ENCODE assay signal across 8 cellular contexts in the genomic region with DNA sequence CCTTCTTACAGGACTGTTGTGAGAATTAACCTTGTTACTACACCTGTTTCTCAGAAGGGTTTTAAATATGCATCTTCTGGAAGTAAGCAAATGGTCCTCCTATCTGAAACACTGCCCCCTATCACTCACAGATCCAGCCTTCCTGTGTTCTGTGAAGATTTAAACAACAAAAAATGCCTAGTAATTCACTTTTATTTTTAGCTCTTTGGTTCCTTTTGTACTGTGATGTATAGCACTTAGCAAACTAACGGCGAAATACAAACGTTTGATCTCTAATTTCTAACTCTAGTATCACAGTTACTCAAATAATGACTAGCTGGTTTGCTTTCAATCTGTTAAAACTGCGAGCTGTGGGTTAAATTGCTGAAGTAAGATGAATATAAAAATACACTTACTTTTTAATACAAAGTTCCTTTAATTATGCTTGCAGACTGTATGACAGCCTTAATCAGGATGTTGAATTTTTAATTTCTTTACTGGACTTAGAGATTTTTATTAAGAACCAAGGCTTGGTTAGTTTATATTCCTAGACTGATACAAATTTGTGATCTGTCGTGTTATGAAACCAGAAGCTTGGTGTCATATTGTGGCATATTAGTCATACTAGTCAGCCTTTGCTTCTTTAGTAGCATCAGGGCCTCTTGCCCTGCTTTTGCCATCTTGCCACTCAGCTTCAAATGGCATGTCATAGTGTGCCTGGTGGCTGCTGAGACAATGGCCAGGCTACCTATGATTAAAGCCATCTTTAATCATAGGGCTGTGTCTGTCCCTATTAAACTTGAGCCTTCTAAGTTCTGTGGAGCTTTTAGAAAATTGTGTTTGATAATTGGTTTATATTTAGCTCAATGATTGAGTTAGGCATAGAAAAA. TPM values are rescaled to one million over a fixed set of nuclear protein-coding genes. Genes with fewer than 3 reads are reported as not detected.
DNase-seq lines count a peak whose midpoint lies in the region; ATAC-seq, FAIRE-seq and TF ChIP-seq lines count a peak whose summit lies in the region.

No MANE protein-coding gene starts in this region.

- H3K27me3 ChIP-seq in pancreas: no peaks in the 10 kb centered on the region

- CTCF ChIA-PET in OCI-LY7 (lab: Charles Lee; ENCODE audit: unreplicated experiment): interaction anchor here (0.7 kb wide), 1 partner anchor 8 kb away, joined by 3 read pairs; no protein-coding TSS in a partner anchor

- no peak for FAIRE-seq in pancreas (lab: Jason Lieb, UNC)

- H3K4me1 ChIP-seq in OCI-LY7 (ENCODE audit: insufficient read depth, low read length, poor library complexity, severe bottlenecking) (peaks cover 24% of the 10 kb centered on the region), pancreas (peaks cover 16 to 39% (median 29%) of the 10 kb centered on the region in 3 donors)

- H2AFZ ChIP-seq in OCI-LY7 (ENCODE audit: low read length): no peak overlapping the region

- H3K36me3 ChIP-seq in OCI-LY7 (ENCODE audit: insufficient read depth, low read length) (peaks cover 74% of the 10 kb centered on the region), pancreas (peaks cover 0 to 2% (median 0%) of the 10 kb centered on the region in 3 donors)

- H4K20me1 ChIP-seq in OCI-LY7 (ENCODE audit: insufficient read depth, low read length): peaks cover 21% of the 10 kb centered on the region; the same call in 1 of the 2 replicates

- no TSS peak for BruUV-seq in OCI-LY7 (replicated peaks; lab: Mats Ljungman, UMichigan)

- H3K9me3 ChIP-seq in OCI-LY7 (ENCODE audit: low read length) (no peaks in the 10 kb centered on the region), pancreas (no peaks in the 10 kb centered on the region)

- 30% methylated on average over 5 of the region's 5 CpGs for WGBS in pancreas, 2 donors

- POLR2A ChIA-PET in OCI-LY7 (lab: Charles Lee): interaction anchor here (0.6 to 1.4 kb wide), 8 partner anchors 9 to 121 kb away, joined by 3 to 8 read pairs (median 4); partner anchors contain the start of gene EIF3J

- H3K79me2 ChIP-seq in OCI-LY7 (ENCODE audit: insufficient read depth, low read depth, low read length): peaks cover 89% of the 10 kb centered on the region

- no peaks in the 10 kb centered on the region for H3K9me2 ChIP-seq in OCI-LY7 (ENCODE audit: insufficient read depth, low read length)

- DNase-seq in GM12864 (ENCODE audit: low read depth) (peak; percentile 24), OCI-LY7 (ENCODE audit: low spot score) (peak; percentile 35), caudate nucleus (lab: John Stamatoyannopoulos, UW) (peak in 1 of 61 donors; percentile 43), pancreas (no peak), islet precursor cell (no peak), SKM-1 (lab: John Stamatoyannopoulos, UW; ENCODE audit: unreplicated experiment) (no peak)

- peak; percentile 56 for ATAC-seq in GM21825 (IDR thresholded peaks at IDR 0.05; ENCODE audit: unreplicated experiment)
- peak; percentile 23 to 66 (median 43) for ATAC-seq in pancreas
- ATAC-seq in HG03039 (IDR thresholded peaks at IDR 0.05; ENCODE audit: unreplicated experiment): no peak

- intact Hi-C loops in OCI-LY7 (cut with micrococcal nuclease; ENCODE audit: unreplicated experiment) (no loop called here), pancreas (cut with DNase I) (no loop called here)

- H3K4me2 ChIP-seq in OCI-LY7 (ENCODE audit: low read length): peak overlapping the region; percentile 15; the same call in 1 of the 2 replicates

- H3K4me3 ChIP-seq in GM12864 (ENCODE audit: low read depth, low read length): no peak overlapping the region
- H3K4me3 ChIP-seq in OCI-LY7 (ENCODE audit: low read depth, low read length, poor library complexity, severe bottlenecking): no peak overlapping the region
- H3K4me3 ChIP-seq in pancreas: peak overlapping the region in 1 of 4 donors; percentile 7

- H3K27ac ChIP-seq in OCI-LY7 (ENCODE audit: low read depth, low read length, poor library complexity, severe bottlenecking) (no peak overlapping the region), caudate nucleus (ENCODE audit: low read depth, low read length) (peak overlapping the region; percentile 24), pancreas (peak overlapping the region in 1 of 4 donors; percentile 26)

- TF ChIP-seq CTCF in GM12864 (IDR thresholded peaks at IDR 0.05; ENCODE audit: low read depth, low read length, missing control alignments) (peak; percentile 31), OCI-LY7 (conservative IDR thresholded peaks at IDR 0.05; ENCODE audit: low read length) (peak; percentile 82), pancreas (IDR thresholded peaks at IDR 0.05) (no peak)

RNA-seq across cellular contexts. Expression of gene EIF3J, which starts 9.2 kb away (rescaled TPM):
- 41.3 and 49.4 TPM in 2 replicates for total RNA-seq in OCI-LY7 (2014; rRNA removed; shearing (Covaris generic))
- total RNA-seq in OCI-LY7 (2022) (129 and 131 TPM in 2 replicates), pancreas (10 to 100 TPM; 37.8 to 88.2 (median 58.7) TPM)
- 10 to 100 TPM; 21.0 to 29.1 TPM for polyA plus RNA-seq in pancreas

Comparison
In these comparisons a context has a peak if more than half of its experiments do, and no peak if none do; other contexts are left out.
1. DNase-seq: peak in GM12864 (single experiment) and OCI-LY7 (single experiment); none in pancreas (0 of 6), islet precursor cell (single experiment) and SKM-1 (single experiment).
2. CTCF ChIP-seq: peak in GM12864 (single experiment) and OCI-LY7 (single experiment); none in pancreas (0 of 4).